In the genomic region with DNA sequence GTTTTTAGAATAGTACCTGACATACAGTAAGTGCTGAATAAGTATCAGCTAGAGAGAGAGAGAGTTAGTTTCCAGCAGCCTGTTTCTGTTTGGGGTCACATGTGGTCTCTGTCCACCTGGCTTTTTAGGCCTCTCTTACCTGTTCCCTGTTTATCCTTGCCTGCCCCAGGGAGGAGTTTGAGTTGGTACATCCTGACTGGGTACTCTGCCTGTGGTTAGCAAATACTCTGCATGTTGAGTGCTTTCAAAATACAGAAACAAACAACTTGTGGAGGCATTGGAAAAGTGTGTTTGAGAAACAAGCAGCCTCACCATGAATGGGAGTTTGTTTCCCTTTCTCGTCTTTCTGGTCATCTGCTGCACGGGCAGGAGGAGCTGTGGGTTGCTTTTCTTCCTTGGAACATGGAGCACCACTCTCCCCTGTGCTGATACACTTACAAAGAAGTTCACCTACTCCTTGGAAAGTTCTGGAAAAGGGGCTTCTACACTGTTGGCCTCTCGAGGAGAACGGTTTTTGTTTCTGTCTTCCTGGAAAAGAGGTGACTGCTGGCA, we compare ENCODE assay signal across 25 cellular contexts.
DNase-seq lines count a peak whose midpoint lies in the region; FAIRE-seq and TF ChIP-seq lines count a peak whose summit lies in the region.
"Had no signal": no experiment of that assay in that cellular context is flagged by ENCODE, and none has a peak within 500 bp of the region (broad histone marks: within the 10 kb centered on the region; RNA-seq: fewer than 3 reads in every experiment).

No MANE protein-coding gene starts in this region.

- H3K27ac ChIP-seq in H9 (ENCODE audit: insufficient read length, low read depth, low read length) (no peak overlapping the region), H1 (ENCODE audit: low read depth, low read length) (no peak overlapping the region), stomach (peak overlapping the region in 1 of 5 donors; percentile 3), dorsolateral prefrontal cortex (peak overlapping the region in 25 of 59 donors; percentile 0 to 80 (median 34))
- H3K27ac ChIP-seq: pancreas, PC-9, uterus had no signal

- no peak overlapping the region for H3K4me3 Mint-ChIP-seq in H9
- H3K4me3 Mint-ChIP-seq in neural crest cell: no peak overlapping the region
- H3K4me3 Mint-ChIP-seq: activated naive CD4-positive, alpha-beta T cell treated with anti-CD3 and anti-CD28 coated beads, Interleukin-2, amount 50 U/mL, for 24 hours; CD14-positive monocyte; HFFc6; naive B cell; stimulated activated effector memory CD8-positive, alpha-beta T cell treated with anti-CD3 and anti-CD28 coated beads, Interleukin-12 subunit alpha, Interleukin-12 subunit beta, amount 100 ng/mL, for 72 hours had no signal

- peaks cover 2 to 10% (median 9%) of the 10 kb centered on the region in 3 experiments; a peak in 4 of 7 replicates for H3K36me3 Mint-ChIP-seq in H9 (ENCODE audit: insufficient read depth in 1 of 3, low read depth in 3 of 3)
- peaks cover 13% of the 10 kb centered on the region for H3K36me3 Mint-ChIP-seq in neural crest cell (ENCODE audit: low read depth)
- H3K36me3 Mint-ChIP-seq: stimulated activated effector memory CD8-positive, alpha-beta T cell treated with anti-CD3 and anti-CD28 coated beads, Interleukin-12 subunit alpha, Interleukin-12 subunit beta, amount 100 ng/mL, for 72 hours had no signal

- no peak overlapping the region for H4K91ac ChIP-seq in H9 (ENCODE audit: insufficient read length, low read depth, low read length)
- H4K91ac ChIP-seq in H1 (replicated peaks; ENCODE audit: insufficient read length, low read length): no peak overlapping the region

- no peak overlapping the region for H2BK12ac ChIP-seq in H9 (ENCODE audit: insufficient read length, low read depth, low read length)
- no peak overlapping the region for H2BK12ac ChIP-seq in H1 (ENCODE audit: low read depth, low read length)

- WGBS in H9 (ENCODE audit: extremely low coverage, insufficient read length, low lambda C conversion rate): no CpG with 5 or more reads among the region's 4 CpGs
- WGBS in H1 (ENCODE audit: extremely low coverage in 1 of 2, insufficient coverage in 1 of 2, insufficient read length in 1 of 2, insufficient replicate concordance in 2 of 2, low coverage in 1 of 2, low lambda C conversion rate in 2 of 2, missing lambda C conversion rate in 1 of 2), 2 experiments: 84% methylated on average over 4 of the region's 4 CpGs; no CpG with 5 or more reads in 1 of the 2 experiments
- 53 to 76% (median 74%) methylated on average over 4 of the region's 4 CpGs for WGBS in stomach, 5 donors

- no peaks in the 10 kb centered on the region for H3K79me1 ChIP-seq in H9 (ENCODE audit: insufficient read depth, low read depth, low read length, poor library complexity, severe bottlenecking)
- peaks cover 6% of the 10 kb centered on the region for H3K79me1 ChIP-seq in H1 (ENCODE audit: low read depth, low read length)

- no peak overlapping the region for H2BK120ac ChIP-seq in H9 (ENCODE audit: low read depth, low read length, poor library complexity, severe bottlenecking)
- H2BK120ac ChIP-seq in H1 (replicated peaks; ENCODE audit: low read depth, low read length): no peak overlapping the region

- H3K4me3 ChIP-seq in H1 (ENCODE audit: extremely low read depth in 1 of 4, insufficient read depth in 2 of 4, low read depth in 3 of 4, low read length in 4 of 4): no peak overlapping the region
- no peak overlapping the region for H3K4me3 ChIP-seq in stomach
- H3K4me3 ChIP-seq in dorsolateral prefrontal cortex: no peak overlapping the region
- H3K4me3 ChIP-seq: pancreas, PC-9, uterus had no signal

- H3K27me3 ChIP-seq in H9 (ENCODE audit: insufficient read depth, low read length): no peaks in the 10 kb centered on the region
- H3K27me3 ChIP-seq in H1 (replicated peaks in 1 of 4; ENCODE audit: control insufficient read depth in 3 of 4, extremely low read depth in 1 of 4, insufficient read depth in 3 of 4, low read length in 3 of 4): no peaks in the 10 kb centered on the region
- H3K27me3 ChIP-seq in stomach: no peaks in the 10 kb centered on the region
- H3K27me3 ChIP-seq in dorsolateral prefrontal cortex: no peaks in the 10 kb centered on the region
- H3K27me3 ChIP-seq: pancreas, uterus had no signal

- H3K4me1 ChIP-seq in H9 (ENCODE audit: insufficient read depth, low read length) (peaks cover 3% of the 10 kb centered on the region; the same call in 1 of the 2 replicates), H1 (replicated peaks in 1 of 4; ENCODE audit: control insufficient read depth in 3 of 4, insufficient read depth in 4 of 4, low read length in 3 of 4) (peaks cover 3 to 15% (median 5%) of the 10 kb centered on the region in 4 experiments; a peak in 4 of 7 replicates), stomach (peaks cover 0 to 44% (median 35%) of the 10 kb centered on the region in 4 donors)

- H3K27me3 Mint-ChIP-seq in H9 (ENCODE audit: low read depth) (no peaks in the 10 kb centered on the region), neural crest cell (ENCODE audit: low read depth) (no peaks in the 10 kb centered on the region)
- H3K27me3 Mint-ChIP-seq: activated naive CD4-positive, alpha-beta T cell treated with anti-CD3 and anti-CD28 coated beads, Interleukin-2, amount 50 U/mL, for 24 hours; naive B cell had no signal

- H2BK5ac ChIP-seq in H9 (ENCODE audit: insufficient read length, low read length) (no peak overlapping the region), H1 (ENCODE audit: low read depth, low read length) (no peak overlapping the region)

- H3K4me1 Mint-ChIP-seq in H9 (peaks cover 50 to 54% of the 10 kb centered on the region in 2 experiments), neural crest cell (peaks cover 70% of the 10 kb centered on the region)

- H4K8ac ChIP-seq in H9 (replicated peaks; ENCODE audit: insufficient read length, low read depth, low read length) (no peak overlapping the region), H1 (ENCODE audit: extremely low read depth, insufficient read depth, low read length) (no peak overlapping the region)

- H3K23me2 ChIP-seq in H9 (ENCODE audit: insufficient read length, low read depth, low read length, poor library complexity, severe bottlenecking): no peaks in the 10 kb centered on the region
- H3K23me2 ChIP-seq in H1 (ENCODE audit: low read depth, low read length): no peaks in the 10 kb centered on the region

- no peak for FAIRE-seq in H1 (lab: Jason Lieb, UNC)
- FAIRE-seq: astrocyte, pancreas had no signal

- no peaks in the 10 kb centered on the region for H3K9me3 Mint-ChIP-seq in H9
- H3K9me3 Mint-ChIP-seq in neural crest cell: no peaks in the 10 kb centered on the region
- H3K9me3 Mint-ChIP-seq: activated naive CD4-positive, alpha-beta T cell treated with anti-CD3 and anti-CD28 coated beads, Interleukin-2, amount 50 U/mL, for 24 hours; stimulated activated effector memory CD8-positive, alpha-beta T cell treated with anti-CD3 and anti-CD28 coated beads, Interleukin-12 subunit alpha, Interleukin-12 subunit beta, amount 100 ng/mL, for 72 hours had no signal

- no peak overlapping the region for H2BK20ac ChIP-seq in H9 (ENCODE audit: low read depth, low read length, poor library complexity, severe bottlenecking)
- no peak overlapping the region for H2BK20ac ChIP-seq in H1 (ENCODE audit: low read length)

- intact Hi-C loops in stomach (cut with DNase I; ENCODE audit: low total_unique reads) (loop anchor here (10.0 kb wide), 1 partner anchor 317 kb away; no protein-coding TSS in a partner anchor), dorsolateral prefrontal cortex (cut with DNase I) (no loop called here)

- TF ChIP-seq EP300 in H1 (IDR thresholded peaks at IDR 0.05; ENCODE audit: borderline replicate concordance in 1 of 2, low read depth in 2 of 2, low read length in 2 of 2): no peak
- no peak for TF ChIP-seq EP300 in stomach (IDR thresholded peaks at IDR 0.05)

- no peak for TF ChIP-seq RAD21 in H1 (IDR thresholded peaks at IDR 0.05 in 1 of 2, conservative IDR thresholded peaks at IDR 0.05 in 1 of 2; ENCODE audit: low read depth in 2 of 2, low read length in 2 of 2)

- H3K18ac ChIP-seq in H9 (ENCODE audit: insufficient read length, low read depth, low read length) (no peak overlapping the region), H1 (ENCODE audit: extremely low read depth, low read length) (no peak overlapping the region; the same call in 1 of the 2 replicates)

- CTCF ChIA-PET in H1 (lab: Charles Lee; ENCODE audit: partially characterized antibody): interaction anchor here (0.9 to 1.0 kb wide), 2 partner anchors 10 to 61 kb away, joined by 4 read pairs; no protein-coding TSS in a partner anchor

- no peak overlapping the region for H2AFZ ChIP-seq in H9 (ENCODE audit: low read length)
- no peak overlapping the region for H2AFZ ChIP-seq in H1 (ENCODE audit: low read length)
- H2AFZ ChIP-seq: PC-9 had no signal

- TF ChIP-seq CTCF in H9 (conservative IDR thresholded peaks at IDR 0.05) (no peak), H1 (IDR thresholded peaks at IDR 0.05; ENCODE audit: control extremely low read depth in 1 of 3, insufficient read depth in 1 of 3, low read depth in 1 of 3, low read length in 3 of 3) (no peak), neural crest cell (conservative IDR thresholded peaks at IDR 0.05) (no peak), stomach (IDR thresholded peaks at IDR 0.05) (no peak), dorsolateral prefrontal cortex (IDR thresholded peaks at IDR 0.05 in 54 of 56, conservative IDR thresholded peaks at IDR 0.05 in 2 of 56; ENCODE audit: low read depth in 1 of 56, partially characterized antibody in 56 of 56) (no peak)

- peak; percentile 58 for DNase-seq in COLO829 (ENCODE audit: low spot score)
- DNase-seq in H9: no peak
- DNase-seq in H1 (ENCODE audit: low read depth in 1 of 2, low spot score in 2 of 2): no peak
- no peak for DNase-seq in neural crest cell (ENCODE audit: low read depth, low spot score)
- no peak for DNase-seq in amniotic stem cell (lab: John Stamatoyannopoulos, UW)
- no peak for DNase-seq in stomach
- DNase-seq in dorsolateral prefrontal cortex: no peak
- DNase-seq: activated CD4-positive, alpha-beta T cell treated with anti-CD3 and anti-CD28 coated beads, Interleukin-2, amount 50 U/mL, for 48 hours; activated CD4-positive, CD25-positive, alpha-beta regulatory T cell; central memory CD4-positive, alpha-beta T cell; HFFc6; MV-4-11; naive B cell; NCI-H146; NCI-H2171; NCI-H524 treated with DMSO at 0.1 percent for 48 hours; NK-92 treated with Interleukin-12 subunit alpha and Interleukin-12 subunit beta, amount 100 ng/mL, for 24 hours; pancreas; PC-9; stimulated activated CD4-positive, alpha-beta T cell treated with anti-CD3 and anti-CD28 coated beads, Interleukin-4, amount 100 ng/mL, for 24 hours; uterus had no signal

- H2BK15ac ChIP-seq in H9 (ENCODE audit: low read depth, low read length) (no peak overlapping the region), H1 (ENCODE audit: low read length) (no peak overlapping the region)

- POLR2A ChIA-PET in H1 (lab: Charles Lee; ENCODE audit: partially characterized antibody): no interaction called here

- H3K79me2 ChIP-seq in H9 (ENCODE audit: insufficient read depth, low read length) (peaks cover 11% of the 10 kb centered on the region; the same call in 1 of the 2 replicates), H1 (ENCODE audit: control insufficient read depth in 1 of 2, insufficient read depth in 2 of 2, low read length in 2 of 2) (peaks cover 9 to 93% of the 10 kb centered on the region in 2 experiments)

- TF ChIP-seq POLR2A in H1 (IDR thresholded peaks at IDR 0.05; ENCODE audit: control extremely low read depth in 1 of 2, low read depth in 2 of 2, low read length in 2 of 2) (no peak), stomach (IDR thresholded peaks at IDR 0.05) (no peak)

- H3K9ac ChIP-seq in H9 (ENCODE audit: extremely low read depth, insufficient read length, low read length) (no peak overlapping the region), H1 (replicated peaks in 1 of 4; ENCODE audit: extremely low read depth in 1 of 4, low read depth in 3 of 4, low read length in 3 of 4) (no peak overlapping the region)

- H3K9me3 ChIP-seq in H9 (ENCODE audit: control insufficient read depth, low read depth, low read length) (no peaks in the 10 kb centered on the region), H1 (ENCODE audit: insufficient read depth in 2 of 2, low read depth in 1 of 2, low read length in 1 of 2) (no peaks in the 10 kb centered on the region), stomach (no peaks in the 10 kb centered on the region)
- H3K9me3 ChIP-seq: pancreas, uterus had no signal

- H3K23ac ChIP-seq in H9 (ENCODE audit: insufficient read length, low read depth, low read length): no peak overlapping the region
- no peak overlapping the region for H3K23ac ChIP-seq in H1 (ENCODE audit: insufficient read length)

- H3K36me3 ChIP-seq in H1 (ENCODE audit: control insufficient read depth in 2 of 4, insufficient read depth in 4 of 4, low read length in 3 of 4) (no peaks in the 10 kb centered on the region), stomach (no peaks in the 10 kb centered on the region)
- H3K36me3 ChIP-seq: pancreas, uterus had no signal

- H4K20me1 ChIP-seq in H9 (ENCODE audit: control insufficient read depth, insufficient read depth, insufficient read length) (no peaks in the 10 kb centered on the region), H1 (replicated peaks in 1 of 2; ENCODE audit: control insufficient read depth in 1 of 2, insufficient read depth in 2 of 2, low read length in 2 of 2) (peaks cover 7 to 11% of the 10 kb centered on the region in 2 experiments)

- H3K27ac Mint-ChIP-seq in H9 (peak overlapping the region; percentile 35 to 62 (median 57); a peak in 3 of 7 replicates), neural crest cell (ENCODE audit: unreplicated experiment) (peak overlapping the region; percentile 2)
- H3K27ac Mint-ChIP-seq: CD14-positive monocyte; naive B cell; stimulated activated effector memory CD8-positive, alpha-beta T cell treated with anti-CD3 and anti-CD28 coated beads, Interleukin-12 subunit alpha, Interleukin-12 subunit beta, amount 100 ng/mL, for 72 hours had no signal

- H3K56ac ChIP-seq in H9 (ENCODE audit: insufficient read length, low read depth, low read length) (no peak overlapping the region), H1 (replicated peaks; ENCODE audit: insufficient read length, low read depth, low read length) (no peak overlapping the region)

- H2AK5ac ChIP-seq in H9 (ENCODE audit: insufficient read length, low read length) (no peak overlapping the region), H1 (ENCODE audit: low read depth, low read length) (0 out of 2 replicates have a peak overlapping the region, but pooled peaks have one; percentile 18)

- H3K4me2 ChIP-seq in H9 (ENCODE audit: insufficient read depth, insufficient read length, low read length) (no peak overlapping the region), H1 (ENCODE audit: insufficient read depth in 1 of 2, low read depth in 2 of 2, low read length in 2 of 2) (no peak overlapping the region)
- H3K4me2 ChIP-seq: PC-9 had no signal

- H3K4ac ChIP-seq in H9 (ENCODE audit: low read depth, low read length) (no peak overlapping the region), H1 (replicated peaks; ENCODE audit: insufficient read length, low read depth, low read length) (no peak overlapping the region)

- H3K14ac ChIP-seq in H9 (ENCODE audit: insufficient read depth, low read length): no peak overlapping the region
- H3K14ac ChIP-seq in H1 (ENCODE audit: insufficient read length): no peak overlapping the region

- H4K5ac ChIP-seq in H9 (ENCODE audit: insufficient read length, low read depth, low read length) (no peak overlapping the region), H1 (ENCODE audit: insufficient read length, low read depth, low read length) (no peak overlapping the region)

- no peak overlapping the region for H3T11ph ChIP-seq in H9 (ENCODE audit: low read length)
